Comparison of ENCODE assay signal across 17 cellular contexts in the genomic region with DNA sequence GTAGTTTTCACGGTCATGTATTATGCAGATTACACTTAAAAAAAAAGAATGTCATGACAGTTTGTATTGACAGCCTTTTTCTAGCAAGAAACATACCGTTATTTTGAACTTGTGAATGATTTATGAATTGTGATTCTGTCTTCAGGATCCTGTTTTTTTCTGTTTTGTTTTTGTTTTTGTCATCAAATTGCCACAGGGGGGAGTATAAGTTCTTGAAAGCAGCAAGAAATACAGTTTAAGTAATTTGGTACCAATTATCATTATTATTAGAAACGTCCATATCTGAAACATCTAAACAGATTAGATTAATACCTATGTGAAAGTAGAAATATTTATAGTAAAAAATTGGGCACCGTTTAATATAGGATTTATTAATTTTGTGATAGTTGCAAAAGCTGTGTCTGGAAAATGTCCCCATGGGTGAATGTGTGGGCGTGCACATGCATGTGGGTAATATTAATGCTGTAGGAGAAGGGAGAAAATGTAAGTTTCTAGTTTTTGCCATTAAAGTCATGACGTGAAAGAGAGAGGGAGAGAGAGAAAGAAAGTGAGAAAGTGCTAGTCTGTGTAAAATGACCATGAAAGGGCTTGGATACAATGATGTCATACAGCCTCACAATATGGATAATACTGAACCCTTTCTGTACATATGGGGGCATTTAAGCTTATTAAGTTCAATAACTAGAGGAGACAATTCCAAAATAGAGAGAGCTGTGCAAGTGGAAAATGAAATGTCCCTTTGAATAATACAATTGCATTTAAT. TPM values are rescaled to one million over a fixed set of nuclear protein-coding genes. Genes with fewer than 3 reads are reported as not detected.
DNase-seq lines count a peak whose midpoint lies in the region; ATAC-seq and TF ChIP-seq lines count a peak whose summit lies in the region.
"Had no signal": no experiment of that assay in that cellular context is flagged by ENCODE, and none has a peak within 500 bp of the region (broad histone marks: within the 10 kb centered on the region; RNA-seq: fewer than 3 reads in every experiment).

No MANE protein-coding gene starts in this region.

- H3K27me3 Mint-ChIP-seq in HFFc6 (ENCODE audit: insufficient read depth), result no peaks in the 10 kb centered on the region

- intact Hi-C loops in testis (cut with DNase I; ENCODE audit: low total_unique reads), result no loop called here

- TF ChIP-seq POLR2A in gastroesophageal sphincter (IDR thresholded peaks at IDR 0.05), result no peak
- no peak for TF ChIP-seq POLR2A in testis (IDR thresholded peaks at IDR 0.05)

- H3K4me3 Mint-ChIP-seq in HFFc6, result no peak overlapping the region
- H3K4me3 Mint-ChIP-seq: CD4-positive, alpha-beta memory T cell had no signal

- ATAC-seq in gastroesophageal sphincter (no peak), HG03045 (IDR thresholded peaks at IDR 0.05; ENCODE audit: unreplicated experiment) (no peak)

- peaks cover 2 to 28% (median 13%) of the 10 kb centered on the region in 4 donors for H3K4me1 ChIP-seq in liver (ENCODE audit: control insufficient read depth in 4 of 4, insufficient read depth in 4 of 4, low read length in 3 of 4)
- H3K4me1 ChIP-seq in gastroesophageal sphincter, result peaks cover 0 to 4% (median 0%) of the 10 kb centered on the region in 3 donors
- H3K4me1 ChIP-seq in testis, result no peaks in the 10 kb centered on the region
- H3K4me1 ChIP-seq: Peyer's patch had no signal

- H3K4me1 Mint-ChIP-seq in HFFc6 (ENCODE audit: low read depth), result 0 out of 2 replicates have a peak, but pooled peaks cover 10% of the 10 kb centered on the region
- H3K4me1 Mint-ChIP-seq: CD4-positive, alpha-beta memory T cell had no signal

- TF ChIP-seq RAD21 in liver (IDR thresholded peaks at IDR 0.05), result peak; percentile 75 to 79

- H3K4me3 ChIP-seq in cardiac fibroblast (replicated peaks in 1 of 2; ENCODE audit: low read depth in 2 of 2, low read length in 2 of 2) (no peak overlapping the region), liver (ENCODE audit: low read depth in 1 of 3, low read length in 3 of 3) (no peak overlapping the region), gastroesophageal sphincter (no peak overlapping the region), testis (no peak overlapping the region)
- H3K4me3 ChIP-seq: Peyer's patch had no signal

- TF ChIP-seq CTCF in AG09319 (IDR thresholded peaks at IDR 0.05; ENCODE audit: low read depth, low read length) (peak; percentile 34), HFFc6 (IDR thresholded peaks at IDR 0.05) (peak; percentile 78), cardiac fibroblast (IDR thresholded peaks at IDR 0.05; ENCODE audit: low read depth, low read length) (peak; percentile 36), liver (IDR thresholded peaks at IDR 0.05; ENCODE audit: low read depth, low read length, missing input control) (peak; percentile 32), gastroesophageal sphincter (IDR thresholded peaks at IDR 0.05) (peak in 2 of 4 experiments; percentile 8 to 34), testis (IDR thresholded peaks at IDR 0.05) (peak in 1 of 3 experiments; percentile 24)

- H3K27ac ChIP-seq in liver (ENCODE audit: low read depth in 1 of 2, low read length in 2 of 2), result peak overlapping the region in 1 of 2 donors; percentile 10
- H3K27ac ChIP-seq in gastroesophageal sphincter, result no peak overlapping the region
- H3K27ac ChIP-seq in testis, result no peak overlapping the region
- H3K27ac ChIP-seq: Peyer's patch had no signal

- DNase-seq in AG09319 (ENCODE audit: extremely low read depth, low read depth) (no peak), HFFc6 (peak; percentile 16), cardiac fibroblast (ENCODE audit: low read depth in 2 of 2) (peak; percentile 65 to 78), testis (no peak)
- DNase-seq in stimulated activated CD4-positive, alpha-beta T cell treated with anti-CD3 and anti-CD28 coated beads, Interleukin-2, amount 100 ng/mL, for 48 hours, result no peak
- DNase-seq: activated CD4-positive, alpha-beta T cell treated with anti-CD3 and anti-CD28 coated beads, Interleukin-2, amount 50 U/mL, for 48 hours; activated gamma-delta T cell treated with Interleukin-2 at 50 U/mL for 16 hours; CD4-positive, alpha-beta memory T cell; central memory CD4-positive, alpha-beta T cell; NCI-H2081; Peyer's patch; stimulated activated CD4-positive, alpha-beta T cell treated with anti-CD3 and anti-CD28 coated beads, Interleukin-2, amount 100 ng/mL, for 24 hours; stimulated activated naive CD4-positive, alpha-beta T cell treated with Interleukin-2 at 50 U/mL for 16 hours; T-helper 9 cell had no signal

- H3K27me3 ChIP-seq in liver (ENCODE audit: control insufficient read depth in 4 of 4, insufficient read depth in 4 of 4, low read length in 3 of 4) (no peaks in the 10 kb centered on the region), gastroesophageal sphincter (no peaks in the 10 kb centered on the region), testis (no peaks in the 10 kb centered on the region)
- H3K27me3 ChIP-seq: Peyer's patch had no signal

- no peak overlapping the region for H3K9ac ChIP-seq in liver (ENCODE audit: low read depth in 1 of 2, low read length in 2 of 2)

- no peaks in the 10 kb centered on the region for H3K36me3 Mint-ChIP-seq in HFFc6 (ENCODE audit: low read depth)
- H3K36me3 Mint-ChIP-seq: CD4-positive, alpha-beta memory T cell had no signal

- H3K36me3 ChIP-seq in liver (ENCODE audit: control insufficient read depth in 4 of 4, insufficient read depth in 3 of 4, low read depth in 1 of 4, low read length in 3 of 4) (no peaks in the 10 kb centered on the region), gastroesophageal sphincter (no peaks in the 10 kb centered on the region), testis (ENCODE audit: low read depth, missing control alignments) (no peaks in the 10 kb centered on the region)
- H3K36me3 ChIP-seq: Peyer's patch had no signal

- 41% methylated on average over 6 of the region's 6 CpGs for WGBS in liver
- 34 to 35% methylated on average over 6 of the region's 6 CpGs for WGBS in gastroesophageal sphincter (ENCODE audit: low coverage in 1 of 2), 2 donors
- 50 to 59% methylated on average over 6 of the region's 6 CpGs for WGBS in testis, 2 donors

- no peak overlapping the region for H3K27ac Mint-ChIP-seq in HFFc6
- H3K27ac Mint-ChIP-seq: CD4-positive, alpha-beta memory T cell had no signal

- H3K9me3 ChIP-seq in liver (ENCODE audit: control insufficient read depth in 4 of 4, low read length in 3 of 4), result no peaks in the 10 kb centered on the region
- no peaks in the 10 kb centered on the region for H3K9me3 ChIP-seq in gastroesophageal sphincter
- H3K9me3 ChIP-seq in testis, result no peaks in the 10 kb centered on the region
- H3K9me3 ChIP-seq: Peyer's patch had no signal

- no peak for TF ChIP-seq EP300 in gastroesophageal sphincter (IDR thresholded peaks at IDR 0.05)

- H3K9me3 Mint-ChIP-seq in HFFc6, result no peaks in the 10 kb centered on the region

TF ChIP-seq in liver, 16 proteins besides CTCF, POLR2A, EP300 and RAD21:
- TF ChIP-seq YY1 (IDR thresholded peaks at IDR 0.05) (no peak), TAF1 (conservative IDR thresholded peaks at IDR 0.05) (no peak), HNF4G (IDR thresholded peaks at IDR 0.05) (no peak), FOXA1 (IDR thresholded peaks at IDR 0.05) (no peak), SP1 (IDR thresholded peaks at IDR 0.05) (no peak), NR2F2 (IDR thresholded peaks at IDR 0.05) (no peak)

RNA-seq across cellular contexts. Expression of gene CCN2, which starts 9.4 kb away (rescaled TPM):
- 100 to 1,000 TPM; 493 to 923 (median 550) TPM for total RNA-seq in HFFc6 (2021; fragmentation: NEBNext Ultra II Directional; extraction: Animal tissue kit (Norgen Biotek cat#: 25700))
- total RNA-seq in liver (10 to 100 TPM in 1 of 2 donors, 1 to 10 TPM in 1; 7.3 to 22.2 TPM), gastroesophageal sphincter (100 to 1,000 TPM; 122 to 691 (median 363) TPM), testis (10 to 100 TPM; 39.1 to 50.2 TPM)
- polyA plus RNA-seq in liver (10 to 100 TPM; 16.7 to 26.9 TPM), testis (ENCODE audit: insufficient read depth, low read depth, low replicate concordance) (50.4 TPM)
- total RNA-seq: CD4-positive, alpha-beta memory T cell had no signal
- polyA plus RNA-seq: CD4-positive, alpha-beta memory T cell had no signal

Comparison
In these comparisons a context has a peak if more than half of its experiments do, and no peak if none do; other contexts are left out.
1. DNase-seq: peak in HFFc6 (single experiment) and cardiac fibroblast (2 of 2); none in AG09319 (single experiment), stimulated activated CD4-positive, alpha-beta T cell treated with anti-CD3 and anti-CD28 coated beads, Interleukin-2, amount 100 ng/mL, for 48 hours (0 of 2) and testis (single experiment).